Comparison of ENCODE assay signal across 27 cellular contexts in genomic region chr13:46402178-46402577, GRCh38. TPM values are rescaled to one million over a fixed set of nuclear protein-coding genes. Genes with fewer than 3 reads are reported as not detected.
"Had no signal": no experiment of that assay in that cellular context is flagged by ENCODE, and none has a peak within 500 bp of the region (broad histone marks: within the 10 kb centered on the region; RNA-seq: fewer than 3 reads in every experiment).

No MANE protein-coding gene starts in this region.

- H3K36me3 ChIP-seq: breast epithelium, MG63 had no signal

- H3K4me3 ChIP-seq: breast epithelium, MG63 had no signal

- H3K4me1 ChIP-seq: breast epithelium had no signal

- H3K27ac ChIP-seq: breast epithelium had no signal

- H3K9me3 ChIP-seq: breast epithelium, MG63 had no signal

- DNase-seq: activated CD4-positive, alpha-beta T cell treated with anti-CD3 and anti-CD28 coated beads for 48 hours; activated CD4-positive, alpha-beta T cell treated with anti-CD3 and anti-CD28 coated beads, Interleukin-2, amount 50 U/mL, for 4 hours; activated CD4-positive, CD25-positive, alpha-beta regulatory T cell treated with anti-CD3 and anti-CD28 coated beads, Interleukin-2, amount 50 U/mL, for 72 hours; activated CD8-positive, alpha-beta memory T cell treated with anti-CD3 and anti-CD28 coated beads, Interleukin-2, amount 10 ng/mL, durations not matched to agents 7 days and 5 days; activated effector memory CD4-positive, alpha-beta T cell treated with anti-CD3 and anti-CD28 coated beads, Interleukin-2, amount 50 U/mL, for 16 hours; activated naive CD4-positive, alpha-beta T cell treated with Interleukin-2 at 50 U/mL for 16 hours; activated T-cell treated with anti-CD3 and anti-CD28 coated beads, Interleukin-2, amount 50 U/mL, for 24 hours; anterior cingulate cortex; central memory CD4-positive, alpha-beta T cell; MG63; MV-4-11; NCI-H1092 treated with DMSO at 0.1 percent for 48 hours; NCI-H1417 treated with DMSO at 0.1 percent for 48 hours; NCI-H1694; NCI-H2029; NCI-H2107; NCI-H2171 treated with DMSO at 0.1 percent for 48 hours; NCI-H345; NCI-H510A treated with DMSO at 0.1 percent for 48 hours; NCI-H69; NK-92 treated with Interleukin-12 subunit alpha and Interleukin-12 subunit beta, amount 100 ng/mL, for 24 hours; PC-3; SHP77 had no signal

- ATAC-seq: activated CD8-positive, alpha-beta memory T cell treated with anti-CD3 and anti-CD28 coated beads, Interleukin-2, amount 10 ng/mL, durations not matched to agents 7 days and 5 days; activated naive CD4-positive, alpha-beta T cell treated with anti-CD3 and anti-CD28 coated beads, Interleukin-2, amount 50 U/mL, for 72 hours; PC-3 had no signal

- H3K4me3 Mint-ChIP-seq: activated CD8-positive, alpha-beta memory T cell treated with anti-CD3 and anti-CD28 coated beads, Interleukin-2, amount 10 ng/mL, durations not matched to agents 7 days and 5 days; activated T-cell treated with anti-CD3 and anti-CD28 coated beads, Interleukin-2, amount 50 U/mL, for 24 hours; activated T-helper 1 cell treated with anti-CD3 and anti-CD28 coated beads, Interleukin-12 subunit alpha, Interleukin-12 subunit beta, Interleukin-2, Interleukin-4 antibody, amounts not matched to agents 30 ng/mL and 10 ng/mL and 1 ng/mL, durations not matched to agents 14 hours and 24 hours and 36 hours; T-helper 1 cell treated with Interleukin-12 subunit alpha and Interleukin-12 subunit beta and Interleukin-4 antibody, amounts not matched to agents 30 μg/mL and 1 μg/mL, for 36 hours had no signal

- H3K27ac Mint-ChIP-seq: activated CD8-positive, alpha-beta memory T cell treated with anti-CD3 and anti-CD28 coated beads, Interleukin-2, amount 10 ng/mL, durations not matched to agents 7 days and 5 days; activated T-cell treated with anti-CD3 and anti-CD28 coated beads, Interleukin-2, amount 50 U/mL, for 24 hours; activated T-helper 1 cell treated with anti-CD3 and anti-CD28 coated beads, Interleukin-12 subunit alpha, Interleukin-12 subunit beta, Interleukin-2, Interleukin-4 antibody, amounts not matched to agents 30 ng/mL and 10 ng/mL and 1 ng/mL, durations not matched to agents 14 hours and 24 hours and 36 hours; T-helper 1 cell treated with Interleukin-12 subunit alpha and Interleukin-12 subunit beta and Interleukin-4 antibody, amounts not matched to agents 30 μg/mL and 1 μg/mL, for 36 hours had no signal

- H3K9me3 Mint-ChIP-seq: activated T-helper 1 cell treated with anti-CD3 and anti-CD28 coated beads, Interleukin-12 subunit alpha, Interleukin-12 subunit beta, Interleukin-2, Interleukin-4 antibody, amounts not matched to agents 30 ng/mL and 10 ng/mL and 1 ng/mL, durations not matched to agents 14 hours and 24 hours and 36 hours; T-helper 1 cell treated with Interleukin-12 subunit alpha and Interleukin-12 subunit beta and Interleukin-4 antibody, amounts not matched to agents 30 μg/mL and 1 μg/mL, for 36 hours had no signal

- H3K27me3 ChIP-seq: breast epithelium, MG63 had no signal

RNA-seq across cellular contexts. Expression of gene RUBCNL, which starts 15.1 kb away (rescaled TPM):
- total RNA-seq: activated CD8-positive, alpha-beta memory T cell treated with anti-CD3 and anti-CD28 coated beads, Interleukin-2, amount 10 ng/mL, durations not matched to agents 7 days and 5 days; PC-3 had no signal
